In genomic region chr1:211645601-211646000, GRCh38 we compare ENCODE assay signal across 1 cellular context. TPM values are rescaled to one million over a fixed set of nuclear protein-coding genes. Genes with fewer than 3 reads are reported as not detected.
"Had no signal": no experiment of that assay in that cellular context is flagged by ENCODE, and none has a peak within 500 bp of the region (broad histone marks: within the 10 kb centered on the region; RNA-seq: fewer than 3 reads in every experiment).

No MANE protein-coding gene starts in this region.

RNA-seq across cellular contexts. Expression of gene NEK2, which starts 29.8 kb away (rescaled TPM):
- polyA plus RNA-seq: IgD-negative memory B cell had no signal
